Comparison of ENCODE assay signal across 25 cellular contexts in genomic region chr1:64139877-64140276, GRCh38.
"Had no signal": no experiment of that assay in that cellular context is flagged by ENCODE, and none has a peak within 500 bp of the region (broad histone marks: within the 10 kb centered on the region; RNA-seq: fewer than 3 reads in every experiment).

No MANE protein-coding gene starts in this region.

- H3K27me3 ChIP-seq: body of pancreas, cardiac muscle cell, foreskin keratinocyte, heart left ventricle, right lobe of liver, testis, transverse colon, vagina had no signal

- H3K9me3 Mint-ChIP-seq: activated T-helper 2 cell treated with anti-CD3 and anti-CD28 coated beads, Interferon-gamma antibody, Interleukin-2, Interleukin-4, amounts not matched to agents 10 μg/mL and 5 μg/mL and 100 μg/mL, durations not matched to agents 14 hours and 24 hours and 36 hours; naive thymus-derived CD4-positive, alpha-beta T cell; T-helper 2 cell treated with Interferon-gamma antibody and Interleukin-4, amounts not matched to agents 5 μg/mL and 100 μg/mL, for 36 hours had no signal

- H3K9me3 ChIP-seq: body of pancreas, heart left ventricle, left ventricle myocardium inferior, right lobe of liver, testis, transverse colon, vagina had no signal

- H3K4me3 ChIP-seq: body of pancreas, cardiac muscle cell, heart left ventricle, left ventricle myocardium inferior, lung, right lobe of liver, testis, transverse colon, vagina had no signal

- H3K36me3 Mint-ChIP-seq: activated CD8-positive, alpha-beta memory T cell treated with anti-CD3 and anti-CD28 coated beads, Interleukin-2, amount 10 ng/mL, durations not matched to agents 7 days and 5 days; activated naive CD8-positive, alpha-beta T cell; naive thymus-derived CD4-positive, alpha-beta T cell had no signal

- H3K27ac ChIP-seq: body of pancreas, cardiac muscle cell, foreskin keratinocyte, heart left ventricle, left ventricle myocardium inferior, right lobe of liver, testis, transverse colon, vagina had no signal

- H3K27ac Mint-ChIP-seq: activated CD4-positive, alpha-beta T cell treated with anti-CD3 and anti-CD28 coated beads for 36 hours; activated CD8-positive, alpha-beta memory T cell treated with anti-CD3 and anti-CD28 coated beads, Interleukin-2, amount 10 ng/mL, durations not matched to agents 7 days and 5 days; activated CD8-positive, alpha-beta T cell treated with anti-CD3 and anti-CD28 coated beads, Interleukin-2, amount 10 ng/mL, durations not matched to agents 7 days and 5 days; activated naive CD8-positive, alpha-beta T cell; activated T-helper 2 cell treated with anti-CD3 and anti-CD28 coated beads, Interferon-gamma antibody, Interleukin-2, Interleukin-4, amounts not matched to agents 10 μg/mL and 5 μg/mL and 100 μg/mL, durations not matched to agents 14 hours and 24 hours and 36 hours; naive thymus-derived CD4-positive, alpha-beta T cell; T-helper 2 cell treated with Interferon-gamma antibody and Interleukin-4, amounts not matched to agents 5 μg/mL and 100 μg/mL, for 36 hours had no signal

- H3K4me1 Mint-ChIP-seq: activated CD4-positive, alpha-beta T cell treated with anti-CD3 and anti-CD28 coated beads for 36 hours; activated CD8-positive, alpha-beta memory T cell treated with anti-CD3 and anti-CD28 coated beads, Interleukin-2, amount 10 ng/mL, durations not matched to agents 7 days and 5 days; naive thymus-derived CD4-positive, alpha-beta T cell had no signal

- H3K27me3 Mint-ChIP-seq: activated CD4-positive, alpha-beta T cell treated with anti-CD3 and anti-CD28 coated beads for 36 hours; activated naive CD8-positive, alpha-beta T cell had no signal

- ATAC-seq: activated CD4-positive, alpha-beta T cell treated with anti-CD3 and anti-CD28 coated beads for 36 hours; activated CD8-positive, alpha-beta memory T cell treated with anti-CD3 and anti-CD28 coated beads, Interleukin-2, amount 10 ng/mL, durations not matched to agents 7 days and 5 days; activated CD8-positive, alpha-beta T cell treated with anti-CD3 and anti-CD28 coated beads, Interleukin-2, amount 10 ng/mL, durations not matched to agents 7 days and 5 days; body of pancreas; esophagus mucosa; foreskin keratinocyte; heart left ventricle; naive thymus-derived CD4-positive, alpha-beta T cell; right lobe of liver; stimulated activated naive CD8-positive, alpha-beta T cell treated with anti-CD3 and anti-CD28 coated beads, Interleukin-15, Interleukin-2, amounts not matched to agents 100 U/mL and 50 U/mL, for 24 hours had no signal

- DNase-seq: activated CD4-positive, alpha-beta T cell treated with anti-CD3 and anti-CD28 coated beads for 36 hours; activated CD4-positive, CD25-positive, alpha-beta regulatory T cell; activated CD8-positive, alpha-beta memory T cell treated with anti-CD3 and anti-CD28 coated beads, Interleukin-2, amount 10 ng/mL, durations not matched to agents 7 days and 5 days; activated CD8-positive, alpha-beta T cell treated with anti-CD3 and anti-CD28 coated beads, Interleukin-2, amount 10 ng/mL, durations not matched to agents 7 days and 5 days; activated T-cell treated with anti-CD3 and anti-CD28 coated beads, Interleukin-2, amount 50 U/mL, for 48 hours; aorta; body of pancreas; foreskin keratinocyte; heart left ventricle; left ventricle myocardium inferior; midbrain; naive thymus-derived CD4-positive, alpha-beta T cell; right lobe of liver; stimulated activated CD4-positive, alpha-beta T cell treated with anti-CD3 and anti-CD28 coated beads, Interleukin-4, amount 100 ng/mL, for 1 hour; stimulated activated naive CD8-positive, alpha-beta T cell treated with anti-CD3 and anti-CD28 coated beads, Interleukin-15, Interleukin-2, amounts not matched to agents 100 U/mL and 50 U/mL, for 24 hours; T-helper 1 cell; testis; transverse colon had no signal

- H3K4me1 ChIP-seq: foreskin keratinocyte, left ventricle myocardium inferior, right lobe of liver had no signal

- H3K36me3 ChIP-seq: left ventricle myocardium inferior, right lobe of liver, transverse colon, vagina had no signal

- H3K4me3 Mint-ChIP-seq: activated CD4-positive, alpha-beta T cell treated with anti-CD3 and anti-CD28 coated beads for 36 hours; activated CD8-positive, alpha-beta memory T cell treated with anti-CD3 and anti-CD28 coated beads, Interleukin-2, amount 10 ng/mL, durations not matched to agents 7 days and 5 days; activated CD8-positive, alpha-beta T cell treated with anti-CD3 and anti-CD28 coated beads, Interleukin-2, amount 10 ng/mL, durations not matched to agents 7 days and 5 days; activated naive CD8-positive, alpha-beta T cell; naive thymus-derived CD4-positive, alpha-beta T cell; T-helper 2 cell treated with Interferon-gamma antibody and Interleukin-4, amounts not matched to agents 5 μg/mL and 100 μg/mL, for 36 hours had no signal
